In the genomic region with DNA sequence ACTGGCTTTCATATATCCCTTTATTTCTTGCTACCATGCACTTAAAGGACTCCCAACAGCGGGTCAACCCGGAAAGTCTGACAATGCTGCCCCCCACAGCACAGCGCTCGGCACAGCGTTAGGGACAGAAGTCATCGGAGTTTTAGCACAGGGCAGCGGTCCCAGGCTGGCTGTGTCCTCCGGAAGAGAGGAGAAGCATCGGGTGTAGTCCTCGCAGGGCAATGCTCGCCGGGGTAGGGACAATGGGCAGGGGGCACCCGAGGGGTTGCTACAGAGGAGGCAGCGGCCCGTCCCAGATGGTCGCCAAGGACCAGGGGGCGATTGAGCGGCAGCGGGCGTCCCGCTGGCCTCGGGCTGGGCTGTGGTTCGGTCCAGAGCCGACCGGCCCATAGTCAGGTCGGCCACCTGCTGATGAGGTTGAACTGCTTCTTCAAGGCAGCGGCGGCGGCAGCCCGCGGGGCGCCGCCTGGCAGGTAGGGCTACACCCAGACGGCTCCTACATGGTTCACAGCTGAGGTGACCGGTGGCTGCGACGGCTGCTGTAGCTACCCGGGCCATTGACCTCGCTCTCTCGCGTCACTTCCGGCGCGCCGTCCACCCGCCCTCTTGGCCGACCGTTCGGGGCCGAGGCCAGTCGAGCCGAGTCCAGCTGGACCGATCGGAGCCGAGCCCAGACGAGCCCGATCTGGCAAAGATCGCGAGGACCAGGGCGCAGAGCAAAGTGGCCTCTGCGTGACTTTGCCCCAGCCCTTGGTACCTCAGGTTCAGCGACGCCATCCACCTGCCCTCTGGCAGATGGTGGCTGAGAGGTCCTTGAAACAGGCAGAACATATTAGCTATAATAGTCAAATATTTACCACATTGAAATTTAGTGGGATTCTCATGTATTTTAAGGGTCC, we compare ENCODE assay signal across 1 cellular context.
TF ChIP-seq lines count a peak whose summit lies in the region.

No MANE protein-coding gene starts in this region.

TF ChIP-seq in GM12878, 131 proteins besides CTCF, POLR2A, EP300 and RAD21 (continued from another document and continues in another):
- no peak for TF ChIP-seq REST (IDR thresholded peaks at IDR 0.05; ENCODE audit: low read depth, low read length)
- peak; percentile 68 for TF ChIP-seq HCFC1 (IDR thresholded peaks at IDR 0.05; ENCODE audit: low read length)
- peak; percentile 82 for TF ChIP-seq IKZF1 (conservative IDR thresholded peaks at IDR 0.05)
- no peak for TF ChIP-seq POLR2AphosphoS2 (IDR thresholded peaks at IDR 0.05; ENCODE audit: low read depth, low read length)
- TF ChIP-seq SMARCA5 (IDR thresholded peaks at IDR 0.05) = no peak
- peak; percentile 49; the same call in 1 of the 2 replicates for TF ChIP-seq DPF2 (IDR thresholded peaks at IDR 0.05)
- TF ChIP-seq ZNF217 (IDR thresholded peaks at IDR 0.05) = no peak
- peak; percentile 86 for TF ChIP-seq ZBTB40 (IDR thresholded peaks at IDR 0.05; ENCODE audit: borderline replicate concordance)
- TF ChIP-seq, protein P1, sequence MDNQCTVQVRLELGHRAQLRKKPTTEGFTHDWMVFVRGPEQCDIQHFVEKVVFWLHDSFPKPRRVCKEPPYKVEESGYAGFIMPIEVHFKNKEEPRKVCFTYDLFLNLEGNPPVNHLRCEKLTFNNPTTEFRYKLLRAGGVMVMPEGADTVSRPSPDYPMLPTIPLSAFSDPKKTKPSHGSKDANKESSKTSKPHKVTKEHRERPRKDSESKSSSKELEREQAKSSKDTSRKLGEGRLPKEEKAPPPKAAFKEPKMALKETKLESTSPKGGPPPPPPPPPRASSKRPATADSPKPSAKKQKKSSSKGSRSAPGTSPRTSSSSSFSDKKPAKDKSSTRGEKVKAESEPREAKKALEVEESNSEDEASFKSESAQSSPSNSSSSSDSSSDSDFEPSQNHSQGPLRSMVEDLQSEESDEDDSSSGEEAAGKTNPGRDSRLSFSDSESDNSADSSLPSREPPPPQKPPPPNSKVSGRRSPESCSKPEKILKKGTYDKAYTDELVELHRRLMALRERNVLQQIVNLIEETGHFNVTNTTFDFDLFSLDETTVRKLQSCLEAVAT (IDR thresholded peaks at IDR 0.05) = peak; percentile 97
- TF ChIP-seq RCOR1 (conservative IDR thresholded peaks at IDR 0.05; ENCODE audit: low read depth, low read length) = no peak
- no peak for TF ChIP-seq MTA3 (IDR thresholded peaks at IDR 0.05; ENCODE audit: borderline replicate concordance, low read length)
- no peak for TF ChIP-seq JUND (IDR thresholded peaks at IDR 0.05; ENCODE audit: low read depth, low read length)
- TF ChIP-seq CBFB (IDR thresholded peaks at IDR 0.05; ENCODE audit: low read depth) = no peak
- TF ChIP-seq POU2F2 (IDR thresholded peaks at IDR 0.05; ENCODE audit: borderline replicate concordance, low read depth, low read length) = no peak
- no peak for TF ChIP-seq CEBPB (IDR thresholded peaks at IDR 0.05; ENCODE audit: borderline replicate concordance in 1 of 2, low read depth in 2 of 2, low read length in 2 of 2)
- TF ChIP-seq EED (IDR thresholded peaks at IDR 0.05; ENCODE audit: low read depth) = no peak
- TF ChIP-seq ZZZ3 (IDR thresholded peaks at IDR 0.05; ENCODE audit: control insufficient read depth, insufficient read length, low read depth) = no peak
- TF ChIP-seq GABPA (IDR thresholded peaks at IDR 0.05; ENCODE audit: low read depth) = peak; percentile 88
- TF ChIP-seq CHD1 (IDR thresholded peaks at IDR 0.05; ENCODE audit: low read depth, low read length) = no peak
- TF ChIP-seq USF1 (IDR thresholded peaks at IDR 0.05; ENCODE audit: borderline replicate concordance, extremely low read length, insufficient read depth, low read depth, low read length) = no peak
- TF ChIP-seq SREBF1 (IDR thresholded peaks at IDR 0.05; ENCODE audit: low read length) = no peak
- TF ChIP-seq RFX5 (IDR thresholded peaks at IDR 0.05; ENCODE audit: low read depth, low read length) = no peak; the same call in 1 of the 2 replicates
- no peak for TF ChIP-seq EGR1 (IDR thresholded peaks at IDR 0.05; ENCODE audit: borderline replicate concordance in 1 of 2, low read depth in 2 of 2, low read length in 2 of 2)
- no peak for TF ChIP-seq RAD51 (IDR thresholded peaks at IDR 0.05)
- TF ChIP-seq NBN (IDR thresholded peaks at IDR 0.05) = peak; percentile 63; the same call in 1 of the 2 replicates
- no peak for TF ChIP-seq TCF7 (IDR thresholded peaks at IDR 0.05; ENCODE audit: borderline replicate concordance)
- TF ChIP-seq, protein P2, sequence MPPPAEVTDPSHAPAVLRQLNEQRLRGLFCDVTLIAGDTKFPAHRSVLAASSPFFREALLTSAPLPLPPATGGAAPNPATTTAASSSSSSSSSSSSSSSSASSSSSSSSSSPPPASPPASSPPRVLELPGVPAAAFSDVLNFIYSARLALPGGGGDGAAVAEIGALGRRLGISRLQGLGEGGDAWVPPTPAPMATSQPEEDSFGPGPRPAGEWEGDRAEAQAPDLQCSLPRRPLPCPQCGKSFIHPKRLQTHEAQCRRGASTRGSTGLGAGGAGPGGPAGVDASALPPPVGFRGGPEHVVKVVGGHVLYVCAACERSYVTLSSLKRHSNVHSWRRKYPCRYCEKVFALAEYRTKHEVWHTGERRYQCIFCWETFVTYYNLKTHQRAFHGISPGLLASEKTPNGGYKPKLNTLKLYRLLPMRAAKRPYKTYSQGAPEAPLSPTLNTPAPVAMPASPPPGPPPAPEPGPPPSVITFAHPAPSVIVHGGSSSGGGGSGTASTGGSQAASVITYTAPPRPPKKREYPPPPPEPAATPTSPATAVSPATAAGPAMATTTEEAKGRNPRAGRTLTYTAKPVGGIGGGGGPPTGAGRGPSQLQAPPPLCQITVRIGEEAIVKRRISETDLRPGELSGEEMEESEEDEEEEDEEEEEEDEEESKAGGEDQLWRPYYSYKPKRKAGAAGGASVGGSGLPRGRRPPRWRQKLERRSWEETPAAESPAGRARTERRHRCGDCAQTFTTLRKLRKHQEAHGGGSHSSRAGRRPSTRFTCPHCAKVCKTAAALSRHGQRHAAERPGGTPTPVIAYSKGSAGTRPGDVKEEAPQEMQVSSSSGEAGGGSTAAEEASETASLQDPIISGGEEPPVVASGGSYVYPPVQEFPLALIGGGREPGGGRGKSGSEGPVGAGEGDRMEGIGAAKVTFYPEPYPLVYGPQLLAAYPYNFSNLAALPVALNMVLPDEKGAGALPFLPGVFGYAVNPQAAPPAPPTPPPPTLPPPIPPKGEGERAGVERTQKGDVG (CRISPR knock-in tag; IDR thresholded peaks at IDR 0.05) = no peak
- TF ChIP-seq CBX3 (IDR thresholded peaks at IDR 0.05; ENCODE audit: borderline replicate concordance, low read depth) = no peak
- TF ChIP-seq, protein P3, sequence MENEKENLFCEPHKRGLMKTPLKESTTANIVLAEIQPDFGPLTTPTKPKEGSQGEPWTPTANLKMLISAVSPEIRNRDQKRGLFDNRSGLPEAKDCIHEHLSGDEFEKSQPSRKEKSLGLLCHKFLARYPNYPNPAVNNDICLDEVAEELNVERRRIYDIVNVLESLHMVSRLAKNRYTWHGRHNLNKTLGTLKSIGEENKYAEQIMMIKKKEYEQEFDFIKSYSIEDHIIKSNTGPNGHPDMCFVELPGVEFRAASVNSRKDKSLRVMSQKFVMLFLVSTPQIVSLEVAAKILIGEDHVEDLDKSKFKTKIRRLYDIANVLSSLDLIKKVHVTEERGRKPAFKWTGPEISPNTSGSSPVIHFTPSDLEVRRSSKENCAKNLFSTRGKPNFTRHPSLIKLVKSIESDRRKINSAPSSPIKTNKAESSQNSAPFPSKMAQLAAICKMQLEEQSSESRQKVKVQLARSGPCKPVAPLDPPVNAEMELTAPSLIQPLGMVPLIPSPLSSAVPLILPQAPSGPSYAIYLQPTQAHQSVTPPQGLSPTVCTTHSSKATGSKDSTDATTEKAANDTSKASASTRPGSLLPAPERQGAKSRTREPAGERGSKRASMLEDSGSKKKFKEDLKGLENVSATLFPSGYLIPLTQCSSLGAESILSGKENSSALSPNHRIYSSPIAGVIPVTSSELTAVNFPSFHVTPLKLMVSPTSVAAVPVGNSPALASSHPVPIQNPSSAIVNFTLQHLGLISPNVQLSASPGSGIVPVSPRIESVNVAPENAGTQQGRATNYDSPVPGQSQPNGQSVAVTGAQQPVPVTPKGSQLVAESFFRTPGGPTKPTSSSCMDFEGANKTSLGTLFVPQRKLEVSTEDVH (IDR thresholded peaks at IDR 0.05; ENCODE audit: low read depth, partially characterized antibody) = no peak
- no peak; the same call in 1 of the 2 replicates for TF ChIP-seq USF2 (IDR thresholded peaks at IDR 0.05; ENCODE audit: borderline replicate concordance, low read depth, low read length)
- no peak for TF ChIP-seq BCLAF1 (IDR thresholded peaks at IDR 0.05)
- no peak for TF ChIP-seq ZSCAN29 (IDR thresholded peaks at IDR 0.05)
- TF ChIP-seq ASH2L (IDR thresholded peaks at IDR 0.05; ENCODE audit: borderline replicate concordance, low read depth) = no peak; the same call in 1 of the 2 replicates
- no peak for TF ChIP-seq ZNF384 (IDR thresholded peaks at IDR 0.05; ENCODE audit: borderline replicate concordance, low read depth, low read length)
- TF ChIP-seq YY1 (IDR thresholded peaks at IDR 0.05; ENCODE audit: low read depth, low read length) = peak; percentile 90
